Comparison of ENCODE assay signal across 2 cellular contexts in genomic region chr1:147808025-147808424, GRCh38.
TF ChIP-seq lines count a peak whose summit lies in the region.

No MANE protein-coding gene starts in this region.

TF ChIP-seq in GM23338, 12 proteins besides CTCF, POLR2A, EP300 and RAD21 (continued from another document):
- no peak for TF ChIP-seq EZH2phosphoT487 (IDR thresholded peaks at IDR 0.05; ENCODE audit: unreplicated experiment)
- TF ChIP-seq POLR2AphosphoS5 (IDR thresholded peaks at IDR 0.05; ENCODE audit: low read depth) = no peak
- no peak for TF ChIP-seq ZNF114 (CRISPR knock-in tag; IDR thresholded peaks at IDR 0.05)
- TF ChIP-seq CREB1 (CRISPR knock-in tag; IDR thresholded peaks at IDR 0.05; ENCODE audit: low read depth) = no peak
- TF ChIP-seq JUNB (IDR thresholded peaks at IDR 0.05; ENCODE audit: unreplicated experiment) = no peak
- TF ChIP-seq REST (IDR thresholded peaks at IDR 0.05; ENCODE audit: unreplicated experiment) = no peak
- TF ChIP-seq EZH2 (IDR thresholded peaks at IDR 0.05; ENCODE audit: low read depth, unreplicated experiment) = no peak

TF ChIP-seq in HepG2, 621 proteins besides CTCF, POLR2A, EP300 and RAD21 (continued from another document and continues in another):
- peak; percentile 31; the same call in 1 of the 2 replicates for TF ChIP-seq TFDP1 (CRISPR knock-in tag; IDR thresholded peaks at IDR 0.05; ENCODE audit: borderline replicate concordance)
- TF ChIP-seq REST (IDR thresholded peaks at IDR 0.05; ENCODE audit: borderline replicate concordance in 1 of 2, low read depth in 1 of 2, low read length in 2 of 2) = peak in 1 of 2 experiments; percentile 43; a peak in 1 of 4 replicates
- TF ChIP-seq SYNCRIP (IDR thresholded peaks at IDR 0.05; ENCODE audit: insufficient read depth, low read depth, low read length) = no peak
- no peak for TF ChIP-seq ZNF512 (CRISPR knock-in tag; IDR thresholded peaks at IDR 0.05)
- TF ChIP-seq SNAPC2 (CRISPR knock-in tag; IDR thresholded peaks at IDR 0.05) = 0 out of 2 replicates have a peak, but pooled peaks have one; percentile 47
- peak; percentile 62 for TF ChIP-seq SKI (IDR thresholded peaks at IDR 0.05; ENCODE audit: partially characterized antibody)
- TF ChIP-seq RERE (CRISPR knock-in tag; IDR thresholded peaks at IDR 0.05; ENCODE audit: low read depth) = peak; percentile 92
- peak; percentile 58; the same call in 1 of the 2 replicates for TF ChIP-seq ZGPAT (CRISPR knock-in tag; IDR thresholded peaks at IDR 0.05)
- TF ChIP-seq CREM (IDR thresholded peaks at IDR 0.05) = peak; percentile 65
- no peak for TF ChIP-seq CREM (CRISPR knock-in tag; IDR thresholded peaks at IDR 0.05)
- 0 out of 2 replicates have a peak, but pooled peaks have one; percentile 25 for TF ChIP-seq YEATS4 (CRISPR knock-in tag; IDR thresholded peaks at IDR 0.05; ENCODE audit: borderline replicate concordance)
- peak; percentile 73 for TF ChIP-seq HNF4G (IDR thresholded peaks at IDR 0.05; ENCODE audit: borderline replicate concordance, low read depth, low read length)
- no peak for TF ChIP-seq HNF4G (CRISPR knock-in tag; IDR thresholded peaks at IDR 0.05; ENCODE audit: borderline replicate concordance, low read depth)
- TF ChIP-seq NR2C2 (CRISPR knock-in tag; IDR thresholded peaks at IDR 0.05; ENCODE audit: borderline replicate concordance) = peak; percentile 73
- TF ChIP-seq TCF7L2 (IDR thresholded peaks at IDR 0.05; ENCODE audit: low read depth, low read length) = peak; percentile 90
- TF ChIP-seq NR2F6 (IDR thresholded peaks at IDR 0.05) = peak; percentile 98
- peak; percentile 93 for TF ChIP-seq NR2F6 (CRISPR knock-in tag; IDR thresholded peaks at IDR 0.05)
- peak; percentile 41; the same call in 1 of the 2 replicates for TF ChIP-seq MLX (CRISPR knock-in tag; IDR thresholded peaks at IDR 0.05)
- peak; percentile 78; the same call in 1 of the 2 replicates for TF ChIP-seq TARDBP (CRISPR knock-in tag; IDR thresholded peaks at IDR 0.05)
- 0 out of 2 replicates have a peak, but pooled peaks have one; percentile 28 for TF ChIP-seq ZNF766 (CRISPR knock-in tag; IDR thresholded peaks at IDR 0.05; ENCODE audit: borderline replicate concordance)
- peak; percentile 75 for TF ChIP-seq RFX3 (CRISPR knock-in tag; IDR thresholded peaks at IDR 0.05)
- TF ChIP-seq SIX1 (CRISPR knock-in tag; IDR thresholded peaks at IDR 0.05; ENCODE audit: borderline replicate concordance) = peak; percentile 74; the same call in 1 of the 2 replicates
- peak; percentile 37; the same call in 1 of the 2 replicates for TF ChIP-seq ATF7 (IDR thresholded peaks at IDR 0.05)
- no peak; the same call in 1 of the 2 replicates for TF ChIP-seq ATF7 (CRISPR knock-in tag; IDR thresholded peaks at IDR 0.05)
- TF ChIP-seq ZBTB33 (CRISPR knock-in tag; IDR thresholded peaks at IDR 0.05) = 0 out of 2 replicates have a peak, but pooled peaks have one; percentile 42
- no peak; the same call in 1 of the 2 replicates for TF ChIP-seq CBX2 (IDR thresholded peaks at IDR 0.05; ENCODE audit: low read depth, low read length)
- no peak for TF ChIP-seq CBX2 (CRISPR knock-in tag; IDR thresholded peaks at IDR 0.05; ENCODE audit: low read depth)
- TF ChIP-seq ZNF784 (CRISPR knock-in tag; IDR thresholded peaks at IDR 0.05; ENCODE audit: borderline replicate concordance) = 0 out of 2 replicates have a peak, but pooled peaks have one; percentile 57
- TF ChIP-seq TEAD2 (CRISPR knock-in tag; IDR thresholded peaks at IDR 0.05) = no peak
- TF ChIP-seq MYPOP (CRISPR knock-in tag; IDR thresholded peaks at IDR 0.05) = peak; percentile 42; the same call in 1 of the 2 replicates
- peak; percentile 90 for TF ChIP-seq PITX1 (CRISPR knock-in tag; IDR thresholded peaks at IDR 0.05)
- no peak for TF ChIP-seq NRL (CRISPR knock-in tag; IDR thresholded peaks at IDR 0.05; ENCODE audit: borderline replicate concordance)
- 0 out of 2 replicates have a peak, but pooled peaks have one; percentile 46 for TF ChIP-seq ARID3A (IDR thresholded peaks at IDR 0.05; ENCODE audit: low read depth, low read length)
- TF ChIP-seq TSC22D2 (CRISPR knock-in tag; IDR thresholded peaks at IDR 0.05; ENCODE audit: borderline replicate concordance) = no peak
